1 cellular context compared by ENCODE assay signal in genomic region chr1:185733818-185734709, GRCh38.
TF ChIP-seq lines count a peak whose summit lies in the region.

Gene HMCN1 (plus strand): TSS chr1:185734391. CDS start chr1:185734780, 389 bp downstream.

TF ChIP-seq in HepG2, 621 proteins besides CTCF, POLR2A, EP300 and RAD21 (continued from another document and continues in another):
- TF ChIP-seq DPF2 (CRISPR knock-in tag; IDR thresholded peaks at IDR 0.05; ENCODE audit: borderline replicate concordance, low read depth) (no peak), MXD3 (CRISPR knock-in tag; IDR thresholded peaks at IDR 0.05) (0 out of 2 replicates have a peak, but pooled peaks have one; percentile 45), ZNF530 (CRISPR knock-in tag; IDR thresholded peaks at IDR 0.05; ENCODE audit: low read depth) (no peak), ZMYM4 (CRISPR knock-in tag; IDR thresholded peaks at IDR 0.05) (peak; percentile 64), SP2 (CRISPR knock-in tag; IDR thresholded peaks at IDR 0.05) (0 out of 2 replicates have a peak, but pooled peaks have one; percentile 18), ZNF567 (CRISPR knock-in tag; IDR thresholded peaks at IDR 0.05; ENCODE audit: borderline replicate concordance) (no peak), TEAD3 (CRISPR knock-in tag; optimal IDR thresholded peaks at IDR 0.05; ENCODE audit: borderline replicate concordance) (peak; percentile 6), ZNF20 (CRISPR knock-in tag; IDR thresholded peaks at IDR 0.05) (no peak), PAWR (CRISPR knock-in tag; IDR thresholded peaks at IDR 0.05; ENCODE audit: borderline replicate concordance) (no peak), HOXA3 (CRISPR knock-in tag; IDR thresholded peaks at IDR 0.05) (no peak), SCMH1 (CRISPR knock-in tag; IDR thresholded peaks at IDR 0.05; ENCODE audit: borderline replicate concordance) (no peak), GATAD2A (CRISPR knock-in tag; IDR thresholded peaks at IDR 0.05) (peak; percentile 8; the same call in 1 of the 2 replicates), ZNF883 (CRISPR knock-in tag; IDR thresholded peaks at IDR 0.05; ENCODE audit: not compliant biosample characterization) (peak; percentile 37), ZFX (CRISPR knock-in tag; IDR thresholded peaks at IDR 0.05; ENCODE audit: low read depth) (no peak), XRCC5 (optimal IDR thresholded peaks at IDR 0.05; ENCODE audit: low read length) (no peak), ZSCAN22 (CRISPR knock-in tag; IDR thresholded peaks at IDR 0.05) (no peak), ZNF274 (CRISPR knock-in tag; IDR thresholded peaks at IDR 0.05) (no peak), ZNF350 (CRISPR knock-in tag; IDR thresholded peaks at IDR 0.05; ENCODE audit: borderline replicate concordance, low read depth) (peak; percentile 33; the same call in 1 of the 2 replicates), TERF1 (CRISPR knock-in tag; IDR thresholded peaks at IDR 0.05) (no peak), PATZ1 (CRISPR knock-in tag; IDR thresholded peaks at IDR 0.05) (peak; percentile 66; the same call in 1 of the 2 replicates), PCBP1 (IDR thresholded peaks at IDR 0.05; ENCODE audit: borderline replicate concordance, low read depth, low read length) (no peak), EEA1 (CRISPR knock-in tag; IDR thresholded peaks at IDR 0.05; ENCODE audit: borderline replicate concordance) (0 out of 2 replicates have a peak, but pooled peaks have one; percentile 20)
- TF ChIP-seq, protein P1, sequence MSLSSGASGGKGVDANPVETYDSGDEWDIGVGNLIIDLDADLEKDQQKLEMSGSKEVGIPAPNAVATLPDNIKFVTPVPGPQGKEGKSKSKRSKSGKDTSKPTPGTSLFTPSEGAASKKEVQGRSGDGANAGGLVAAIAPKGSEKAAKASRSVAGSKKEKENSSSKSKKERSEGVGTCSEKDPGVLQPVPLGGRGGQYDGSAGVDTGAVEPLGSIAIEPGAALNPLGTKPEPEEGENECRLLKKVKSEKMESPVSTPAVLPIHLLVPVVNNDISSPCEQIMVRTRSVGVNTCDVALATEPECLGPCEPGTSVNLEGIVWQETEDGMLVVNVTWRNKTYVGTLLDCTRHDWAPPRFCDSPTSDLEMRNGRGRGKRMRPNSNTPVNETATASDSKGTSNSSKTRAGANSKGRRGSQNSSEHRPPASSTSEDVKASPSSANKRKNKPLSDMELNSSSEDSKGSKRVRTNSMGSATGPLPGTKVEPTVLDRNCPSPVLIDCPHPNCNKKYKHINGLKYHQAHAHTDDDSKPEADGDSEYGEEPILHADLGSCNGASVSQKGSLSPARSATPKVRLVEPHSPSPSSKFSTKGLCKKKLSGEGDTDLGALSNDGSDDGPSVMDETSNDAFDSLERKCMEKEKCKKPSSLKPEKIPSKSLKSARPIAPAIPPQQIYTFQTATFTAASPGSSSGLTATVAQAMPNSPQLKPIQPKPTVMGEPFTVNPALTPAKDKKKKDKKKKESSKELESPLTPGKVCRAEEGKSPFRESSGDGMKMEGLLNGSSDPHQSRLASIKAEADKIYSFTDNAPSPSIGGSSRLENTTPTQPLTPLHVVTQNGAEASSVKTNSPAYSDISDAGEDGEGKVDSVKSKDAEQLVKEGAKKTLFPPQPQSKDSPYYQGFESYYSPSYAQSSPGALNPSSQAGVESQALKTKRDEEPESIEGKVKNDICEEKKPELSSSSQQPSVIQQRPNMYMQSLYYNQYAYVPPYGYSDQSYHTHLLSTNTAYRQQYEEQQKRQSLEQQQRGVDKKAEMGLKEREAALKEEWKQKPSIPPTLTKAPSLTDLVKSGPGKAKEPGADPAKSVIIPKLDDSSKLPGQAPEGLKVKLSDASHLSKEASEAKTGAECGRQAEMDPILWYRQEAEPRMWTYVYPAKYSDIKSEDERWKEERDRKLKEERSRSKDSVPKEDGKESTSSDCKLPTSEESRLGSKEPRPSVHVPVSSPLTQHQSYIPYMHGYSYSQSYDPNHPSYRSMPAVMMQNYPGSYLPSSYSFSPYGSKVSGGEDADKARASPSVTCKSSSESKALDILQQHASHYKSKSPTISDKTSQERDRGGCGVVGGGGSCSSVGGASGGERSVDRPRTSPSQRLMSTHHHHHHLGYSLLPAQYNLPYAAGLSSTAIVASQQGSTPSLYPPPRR (CRISPR knock-in tag; IDR thresholded peaks at IDR 0.05; ENCODE audit: borderline replicate concordance): no peak
- TF ChIP-seq, protein P2, sequence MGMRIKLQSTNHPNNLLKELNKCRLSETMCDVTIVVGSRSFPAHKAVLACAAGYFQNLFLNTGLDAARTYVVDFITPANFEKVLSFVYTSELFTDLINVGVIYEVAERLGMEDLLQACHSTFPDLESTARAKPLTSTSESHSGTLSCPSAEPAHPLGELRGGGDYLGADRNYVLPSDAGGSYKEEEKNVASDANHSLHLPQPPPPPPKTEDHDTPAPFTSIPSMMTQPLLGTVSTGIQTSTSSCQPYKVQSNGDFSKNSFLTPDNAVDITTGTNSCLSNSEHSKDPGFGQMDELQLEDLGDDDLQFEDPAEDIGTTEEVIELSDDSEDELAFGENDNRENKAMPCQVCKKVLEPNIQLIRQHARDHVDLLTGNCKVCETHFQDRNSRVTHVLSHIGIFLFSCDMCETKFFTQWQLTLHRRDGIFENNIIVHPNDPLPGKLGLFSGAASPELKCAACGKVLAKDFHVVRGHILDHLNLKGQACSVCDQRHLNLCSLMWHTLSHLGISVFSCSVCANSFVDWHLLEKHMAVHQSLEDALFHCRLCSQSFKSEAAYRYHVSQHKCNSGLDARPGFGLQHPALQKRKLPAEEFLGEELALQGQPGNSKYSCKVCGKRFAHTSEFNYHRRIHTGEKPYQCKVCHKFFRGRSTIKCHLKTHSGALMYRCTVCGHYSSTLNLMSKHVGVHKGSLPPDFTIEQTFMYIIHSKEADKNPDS (CRISPR knock-in tag; IDR thresholded peaks at IDR 0.05): 0 out of 2 replicates have a peak, but pooled peaks have one; percentile 43
- TF ChIP-seq, protein P3, sequence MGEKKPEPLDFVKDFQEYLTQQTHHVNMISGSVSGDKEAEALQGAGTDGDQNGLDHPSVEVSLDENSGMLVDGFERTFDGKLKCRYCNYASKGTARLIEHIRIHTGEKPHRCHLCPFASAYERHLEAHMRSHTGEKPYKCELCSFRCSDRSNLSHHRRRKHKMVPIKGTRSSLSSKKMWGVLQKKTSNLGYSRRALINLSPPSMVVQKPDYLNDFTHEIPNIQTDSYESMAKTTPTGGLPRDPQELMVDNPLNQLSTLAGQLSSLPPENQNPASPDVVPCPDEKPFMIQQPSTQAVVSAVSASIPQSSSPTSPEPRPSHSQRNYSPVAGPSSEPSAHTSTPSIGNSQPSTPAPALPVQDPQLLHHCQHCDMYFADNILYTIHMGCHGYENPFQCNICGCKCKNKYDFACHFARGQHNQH (CRISPR knock-in tag; IDR thresholded peaks at IDR 0.05): no peak
- TF ChIP-seq, protein P4, sequence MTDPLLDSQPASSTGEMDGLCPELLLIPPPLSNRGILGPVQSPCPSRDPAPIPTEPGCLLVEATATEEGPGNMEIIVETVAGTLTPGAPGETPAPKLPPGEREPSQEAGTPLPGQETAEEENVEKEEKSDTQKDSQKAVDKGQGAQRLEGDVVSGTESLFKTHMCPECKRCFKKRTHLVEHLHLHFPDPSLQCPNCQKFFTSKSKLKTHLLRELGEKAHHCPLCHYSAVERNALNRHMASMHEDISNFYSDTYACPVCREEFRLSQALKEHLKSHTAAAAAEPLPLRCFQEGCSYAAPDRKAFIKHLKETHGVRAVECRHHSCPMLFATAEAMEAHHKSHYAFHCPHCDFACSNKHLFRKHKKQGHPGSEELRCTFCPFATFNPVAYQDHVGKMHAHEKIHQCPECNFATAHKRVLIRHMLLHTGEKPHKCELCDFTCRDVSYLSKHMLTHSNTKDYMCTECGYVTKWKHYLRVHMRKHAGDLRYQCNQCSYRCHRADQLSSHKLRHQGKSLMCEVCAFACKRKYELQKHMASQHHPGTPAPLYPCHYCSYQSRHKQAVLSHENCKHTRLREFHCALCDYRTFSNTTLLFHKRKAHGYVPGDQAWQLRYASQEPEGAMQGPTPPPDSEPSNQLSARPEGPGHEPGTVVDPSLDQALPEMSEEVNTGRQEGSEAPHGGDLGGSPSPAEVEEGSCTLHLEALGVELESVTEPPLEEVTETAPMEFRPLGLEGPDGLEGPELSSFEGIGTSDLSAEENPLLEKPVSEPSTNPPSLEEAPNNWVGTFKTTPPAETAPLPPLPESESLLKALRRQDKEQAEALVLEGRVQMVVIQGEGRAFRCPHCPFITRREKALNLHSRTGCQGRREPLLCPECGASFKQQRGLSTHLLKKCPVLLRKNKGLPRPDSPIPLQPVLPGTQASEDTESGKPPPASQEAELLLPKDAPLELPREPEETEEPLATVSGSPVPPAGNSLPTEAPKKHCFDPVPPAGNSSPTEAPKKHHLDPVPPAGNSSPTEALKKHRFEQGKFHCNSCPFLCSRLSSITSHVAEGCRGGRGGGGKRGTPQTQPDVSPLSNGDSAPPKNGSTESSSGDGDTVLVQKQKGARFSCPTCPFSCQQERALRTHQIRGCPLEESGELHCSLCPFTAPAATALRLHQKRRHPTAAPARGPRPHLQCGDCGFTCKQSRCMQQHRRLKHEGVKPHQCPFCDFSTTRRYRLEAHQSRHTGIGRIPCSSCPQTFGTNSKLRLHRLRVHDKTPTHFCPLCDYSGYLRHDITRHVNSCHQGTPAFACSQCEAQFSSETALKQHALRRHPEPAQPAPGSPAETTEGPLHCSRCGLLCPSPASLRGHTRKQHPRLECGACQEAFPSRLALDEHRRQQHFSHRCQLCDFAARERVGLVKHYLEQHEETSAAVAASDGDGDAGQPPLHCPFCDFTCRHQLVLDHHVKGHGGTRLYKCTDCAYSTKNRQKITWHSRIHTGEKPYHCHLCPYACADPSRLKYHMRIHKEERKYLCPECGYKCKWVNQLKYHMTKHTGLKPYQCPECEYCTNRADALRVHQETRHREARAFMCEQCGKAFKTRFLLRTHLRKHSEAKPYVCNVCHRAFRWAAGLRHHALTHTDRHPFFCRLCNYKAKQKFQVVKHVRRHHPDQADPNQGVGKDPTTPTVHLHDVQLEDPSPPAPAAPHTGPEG (CRISPR knock-in tag; IDR thresholded peaks at IDR 0.05): no peak
- TF ChIP-seq, protein P5, sequence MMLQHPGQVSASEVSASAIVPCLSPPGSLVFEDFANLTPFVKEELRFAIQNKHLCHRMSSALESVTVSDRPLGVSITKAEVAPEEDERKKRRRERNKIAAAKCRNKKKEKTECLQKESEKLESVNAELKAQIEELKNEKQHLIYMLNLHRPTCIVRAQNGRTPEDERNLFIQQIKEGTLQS (CRISPR knock-in tag; IDR thresholded peaks at IDR 0.05): no peak
- TF ChIP-seq, protein P6, sequence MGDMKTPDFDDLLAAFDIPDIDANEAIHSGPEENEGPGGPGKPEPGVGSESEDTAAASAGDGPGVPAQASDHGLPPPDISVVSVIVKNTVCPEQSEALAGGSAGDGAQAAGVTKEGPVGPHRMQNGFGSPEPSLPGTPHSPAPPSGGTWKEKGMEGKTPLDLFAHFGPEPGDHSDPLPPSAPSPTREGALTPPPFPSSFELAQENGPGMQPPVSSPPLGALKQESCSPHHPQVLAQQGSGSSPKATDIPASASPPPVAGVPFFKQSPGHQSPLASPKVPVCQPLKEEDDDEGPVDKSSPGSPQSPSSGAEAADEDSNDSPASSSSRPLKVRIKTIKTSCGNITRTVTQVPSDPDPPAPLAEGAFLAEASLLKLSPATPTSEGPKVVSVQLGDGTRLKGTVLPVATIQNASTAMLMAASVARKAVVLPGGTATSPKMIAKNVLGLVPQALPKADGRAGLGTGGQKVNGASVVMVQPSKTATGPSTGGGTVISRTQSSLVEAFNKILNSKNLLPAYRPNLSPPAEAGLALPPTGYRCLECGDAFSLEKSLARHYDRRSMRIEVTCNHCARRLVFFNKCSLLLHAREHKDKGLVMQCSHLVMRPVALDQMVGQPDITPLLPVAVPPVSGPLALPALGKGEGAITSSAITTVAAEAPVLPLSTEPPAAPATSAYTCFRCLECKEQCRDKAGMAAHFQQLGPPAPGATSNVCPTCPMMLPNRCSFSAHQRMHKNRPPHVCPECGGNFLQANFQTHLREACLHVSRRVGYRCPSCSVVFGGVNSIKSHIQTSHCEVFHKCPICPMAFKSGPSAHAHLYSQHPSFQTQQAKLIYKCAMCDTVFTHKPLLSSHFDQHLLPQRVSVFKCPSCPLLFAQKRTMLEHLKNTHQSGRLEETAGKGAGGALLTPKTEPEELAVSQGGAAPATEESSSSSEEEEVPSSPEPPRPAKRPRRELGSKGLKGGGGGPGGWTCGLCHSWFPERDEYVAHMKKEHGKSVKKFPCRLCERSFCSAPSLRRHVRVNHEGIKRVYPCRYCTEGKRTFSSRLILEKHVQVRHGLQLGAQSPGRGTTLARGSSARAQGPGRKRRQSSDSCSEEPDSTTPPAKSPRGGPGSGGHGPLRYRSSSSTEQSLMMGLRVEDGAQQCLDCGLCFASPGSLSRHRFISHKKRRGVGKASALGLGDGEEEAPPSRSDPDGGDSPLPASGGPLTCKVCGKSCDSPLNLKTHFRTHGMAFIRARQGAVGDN (CRISPR knock-in tag; IDR thresholded peaks at IDR 0.05): peak; percentile 66
